ENCODE assay signal across 22 cellular contexts in the genomic region with DNA sequence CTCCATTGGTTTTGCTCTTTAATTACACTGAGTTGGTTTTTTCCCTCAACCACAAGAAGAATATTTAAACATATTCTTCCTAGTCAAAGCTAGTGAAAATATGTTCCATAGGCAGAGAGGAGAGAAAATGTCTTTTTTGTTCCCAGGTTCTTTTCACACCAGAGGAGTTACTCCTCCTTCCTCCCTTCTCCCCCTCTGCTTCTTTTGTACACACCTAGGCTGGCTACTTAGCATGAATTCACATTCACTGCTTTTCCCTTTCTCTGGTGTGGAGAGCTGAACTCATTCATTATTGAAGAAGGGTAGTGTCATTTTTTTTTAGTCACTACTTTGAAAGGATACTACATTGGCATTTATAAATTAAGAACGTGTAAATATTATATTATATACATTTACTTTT.
"Had no signal": no experiment of that assay in that cellular context is flagged by ENCODE, and none has a peak within 500 bp of the region (broad histone marks: within the 10 kb centered on the region; RNA-seq: fewer than 3 reads in every experiment).

No MANE protein-coding gene starts in this region.

- H3K36me3 ChIP-seq: left ventricle myocardium inferior, lower lobe of right lung, neutrophil, spleen had no signal

- H3K27me3 ChIP-seq: foreskin keratinocyte, neutrophil, spleen had no signal

- H3K36me3 Mint-ChIP-seq: memory B cell; naive B cell; stimulated activated memory B cell treated with anti-CD40 and anti-IgM and Interleukin-4, amounts not matched to agents 10 μg/mL and 1 μg/mL and 100 μg/mL, for 72 hours had no signal

- DNase-seq: cerebellar nuclear complex; effector memory CD8-positive, alpha-beta T cell; foreskin keratinocyte; hippocampal formation; kidney; left cardiac atrium; left ventricle myocardium inferior; lower lobe of right lung; midbrain; naive B cell; spleen; stimulated activated CD4-positive, alpha-beta T cell treated with anti-CD3 and anti-CD28 coated beads, Interleukin-15, amount 100 ng/mL, for 24 hours; stimulated activated CD4-positive, alpha-beta T cell treated with anti-CD3 and anti-CD28 coated beads, Interleukin-1b, Interleukin-23, amount 100 ng/mL, for 48 hours; stimulated activated CD4-positive, alpha-beta T cell treated with anti-CD3 and anti-CD28 coated beads, Interleukin-4, amount 100 ng/mL, for 24 hours; stimulated activated naive CD8-positive, alpha-beta T cell treated with anti-CD3 and anti-CD28 coated beads, Interleukin-15, amount 100 ng/mL, for 72 hours; trophoblast cell had no signal

- H3K9me3 ChIP-seq: left ventricle myocardium inferior, lower lobe of right lung, neutrophil, spleen had no signal

- H3K4me1 Mint-ChIP-seq: memory B cell; naive B cell; stimulated activated memory B cell treated with anti-CD40 and anti-IgM and Interleukin-4, amounts not matched to agents 10 μg/mL and 1 μg/mL and 100 μg/mL, for 72 hours had no signal

- H3K27me3 Mint-ChIP-seq: dendritic cell treated with granulocyte-macrophage colony-stimulating factor and Interleukin-4, amounts not matched to agents 40 ng/mL and 50 ng/mL, for 4 days; memory B cell; naive B cell; stimulated activated memory B cell treated with anti-CD40 and anti-IgM and Interleukin-4, amounts not matched to agents 10 μg/mL and 1 μg/mL and 100 μg/mL, for 72 hours; stimulated activated naive CD8-positive, alpha-beta T cell treated with anti-CD3 and anti-CD28 coated beads, Interleukin-15, amount 100 ng/mL, for 72 hours had no signal

- H3K9me3 Mint-ChIP-seq: dendritic cell treated with granulocyte-macrophage colony-stimulating factor and Interleukin-4, amounts not matched to agents 40 ng/mL and 50 ng/mL, for 4 days; effector memory CD8-positive, alpha-beta T cell; memory B cell; naive B cell; nephron; stimulated activated memory B cell treated with anti-CD40 and anti-IgM and Interleukin-4, amounts not matched to agents 10 μg/mL and 1 μg/mL and 100 μg/mL, for 72 hours; stimulated activated naive CD8-positive, alpha-beta T cell treated with anti-CD3 and anti-CD28 coated beads, Interleukin-15, amount 100 ng/mL, for 72 hours had no signal

- ATAC-seq: effector memory CD8-positive, alpha-beta T cell; foreskin keratinocyte; left cardiac atrium; lower lobe of right lung; sciatic nerve; stimulated activated memory B cell treated with anti-CD40 and anti-IgM and Interleukin-4, amounts not matched to agents 10 μg/mL and 1 μg/mL and 100 μg/mL, for 72 hours; stimulated activated naive CD8-positive, alpha-beta T cell treated with anti-CD3 and anti-CD28 coated beads, Interleukin-15, amount 100 ng/mL, for 72 hours had no signal

- H3K4me3 Mint-ChIP-seq: dendritic cell treated with granulocyte-macrophage colony-stimulating factor and Interleukin-4, amounts not matched to agents 40 ng/mL and 50 ng/mL, for 4 days; effector memory CD8-positive, alpha-beta T cell; memory B cell; naive B cell; nephron; stimulated activated memory B cell treated with anti-CD40 and anti-IgM and Interleukin-4, amounts not matched to agents 10 μg/mL and 1 μg/mL and 100 μg/mL, for 72 hours; stimulated activated naive CD8-positive, alpha-beta T cell treated with anti-CD3 and anti-CD28 coated beads, Interleukin-15, amount 100 ng/mL, for 72 hours had no signal

- H3K27ac Mint-ChIP-seq: dendritic cell treated with granulocyte-macrophage colony-stimulating factor and Interleukin-4, amounts not matched to agents 40 ng/mL and 50 ng/mL, for 4 days; effector memory CD8-positive, alpha-beta T cell; memory B cell; naive B cell; nephron; stimulated activated memory B cell treated with anti-CD40 and anti-IgM and Interleukin-4, amounts not matched to agents 10 μg/mL and 1 μg/mL and 100 μg/mL, for 72 hours; stimulated activated naive CD8-positive, alpha-beta T cell treated with anti-CD3 and anti-CD28 coated beads, Interleukin-15, amount 100 ng/mL, for 72 hours had no signal

- H3K4me3 ChIP-seq: left ventricle myocardium inferior, lower lobe of right lung, spleen had no signal

- H3K27ac ChIP-seq: foreskin keratinocyte, left ventricle myocardium inferior, lower lobe of right lung, neutrophil, spleen had no signal

- H3K4me1 ChIP-seq: left ventricle myocardium inferior, lower lobe of right lung, spleen had no signal
